Comparison of ENCODE assay signal across 8 cellular contexts in the genomic region with DNA sequence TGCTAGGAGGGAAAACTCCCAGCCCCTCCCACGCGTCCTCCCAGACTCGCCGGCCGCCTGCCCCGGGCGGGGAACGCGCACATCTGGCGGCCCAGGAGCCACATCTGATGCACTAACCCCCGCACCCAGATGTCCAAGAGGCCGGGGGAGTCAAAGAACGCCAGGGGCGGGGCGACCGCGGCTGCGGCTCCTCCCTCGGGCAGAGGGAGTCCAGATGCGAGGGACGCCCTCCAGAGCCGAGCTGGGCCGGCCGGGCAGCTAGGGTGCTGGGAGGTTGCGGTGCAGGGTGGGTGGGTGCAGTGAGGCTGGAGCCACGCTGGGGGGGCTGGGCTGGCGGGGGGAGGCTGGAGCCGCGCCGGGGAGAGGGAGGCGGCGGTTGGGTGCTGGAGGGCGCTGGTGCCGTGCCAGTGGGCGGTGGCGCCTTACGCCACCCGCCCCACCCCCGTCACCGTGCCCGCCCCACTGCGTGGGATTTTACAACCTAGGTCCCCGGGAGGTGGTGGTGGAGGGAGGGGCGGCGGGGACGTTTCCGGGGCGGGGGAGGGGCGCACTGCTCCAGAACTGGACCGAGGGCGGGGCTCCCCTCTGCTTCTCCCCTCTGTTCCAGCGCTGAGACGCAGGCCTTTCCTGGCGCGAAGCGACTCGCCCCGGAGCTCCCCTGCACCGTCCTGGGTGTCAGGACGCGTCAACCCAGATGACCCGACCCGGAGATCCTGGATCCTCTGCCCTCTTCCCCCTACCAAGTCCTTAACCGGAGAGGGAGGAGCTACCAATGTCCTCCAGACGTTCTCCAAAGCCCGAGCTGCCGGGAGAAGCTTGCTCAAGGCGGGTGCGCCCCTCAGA.
DNase-seq lines count a peak whose midpoint lies in the region; ATAC-seq and TF ChIP-seq lines count a peak whose summit lies in the region.

No MANE protein-coding gene starts in this region.

- intact Hi-C loops in right lobe of liver (cut with DNase I) = loop anchor here in 1 of 2 donors (5.0 kb wide), 1 partner anchor 82 kb away; no protein-coding TSS in a partner anchor

- 0% methylated on average over 5 of the region's 69 CpGs for WGBS in right lobe of liver (ENCODE audit: insufficient coverage, low coverage, low lambda C conversion rate, missing lambda C conversion rate)

- ATAC-seq in HG03378 (IDR thresholded peaks at IDR 0.05; ENCODE audit: unreplicated experiment) = peak; percentile 46
- peak; percentile 76 to 87 (median 80) for ATAC-seq in right lobe of liver

- peak overlapping the region; percentile 62 for H3K4me3 ChIP-seq in BJ (ENCODE audit: low read depth, low read length)
- H3K4me3 ChIP-seq in right lobe of liver = peak overlapping the region; percentile 71 to 75 (median 73)

- DNase-seq in BJ (ENCODE audit: low read depth) (peak; percentile 78), NCI-H510A (lab: John Stamatoyannopoulos, UW) (peak; percentile 60), dermis blood vessel endothelial cell (peak; percentile 84), right lobe of liver (peak; percentile 91 to 96 (median 95))
- DNase-seq in activated CD4-positive, alpha-beta T cell treated with anti-CD3 and anti-CD28 coated beads, Interleukin-2, amount 50 U/mL, for 24 hours (ENCODE audit: low read depth in 1 of 2, low spot score in 1 of 2) = peak; percentile 50 to 66
- DNase-seq in stimulated activated CD4-positive, alpha-beta T cell treated with anti-CD3 and anti-CD28 coated beads, Interleukin-4, amount 100 ng/mL, for 1 hour = peak; percentile 77

- H3K27me3 ChIP-seq in BJ (ENCODE audit: control insufficient read depth, insufficient read depth, low read length) = no peaks in the 10 kb centered on the region
- H3K27me3 ChIP-seq in right lobe of liver = no peaks in the 10 kb centered on the region

- H3K27ac ChIP-seq in right lobe of liver = peak overlapping the region; percentile 90 to 93 (median 92)

- peak; percentile 78 for TF ChIP-seq POLR2A in GM19193 (IDR thresholded peaks at IDR 0.05; ENCODE audit: extremely low read depth, insufficient read depth, insufficient read length)
- peak; percentile 85 for TF ChIP-seq POLR2A in right lobe of liver (IDR thresholded peaks at IDR 0.05)

- TF ChIP-seq CTCF in BJ (IDR thresholded peaks at IDR 0.05; ENCODE audit: insufficient read depth, low read depth, low read length) = no peak
- no peak for TF ChIP-seq CTCF in right lobe of liver (IDR thresholded peaks at IDR 0.05)

- peaks cover 0 to 20% (median 4%) of the 10 kb centered on the region in 4 donors for H3K4me1 ChIP-seq in right lobe of liver

- CTCF ChIA-PET in BJ (lab: Yijun Ruan, JAX) = interaction anchor here (0.6 to 5.1 kb wide), 24 partner anchors 9 to 463 kb away, joined by 3 to 49 read pairs (median 4); a partner anchor contains a TSS

- POLR2A ChIA-PET in BJ (lab: Charles Lee) = interaction anchor here (0.5 to 0.7 kb wide), 4 partner anchors 15 to 463 kb away, joined by 3 to 4 read pairs (median 3); no protein-coding TSS in a partner anchor

- H3K9me3 ChIP-seq in right lobe of liver = no peaks in the 10 kb centered on the region

- H3K36me3 ChIP-seq in BJ (ENCODE audit: control insufficient read depth, insufficient read depth, low read length) (no peaks in the 10 kb centered on the region), right lobe of liver (no peaks in the 10 kb centered on the region)

Comparison
In these comparisons a context has a peak if more than half of its experiments do, and no peak if none do; other contexts are left out.
1. Peak in every context shown above with its lines: DNase-seq, ATAC-seq, H3K4me3 ChIP-seq and H3K27ac ChIP-seq.